ENCODE assay signal across 16 cellular contexts in the genomic region with DNA sequence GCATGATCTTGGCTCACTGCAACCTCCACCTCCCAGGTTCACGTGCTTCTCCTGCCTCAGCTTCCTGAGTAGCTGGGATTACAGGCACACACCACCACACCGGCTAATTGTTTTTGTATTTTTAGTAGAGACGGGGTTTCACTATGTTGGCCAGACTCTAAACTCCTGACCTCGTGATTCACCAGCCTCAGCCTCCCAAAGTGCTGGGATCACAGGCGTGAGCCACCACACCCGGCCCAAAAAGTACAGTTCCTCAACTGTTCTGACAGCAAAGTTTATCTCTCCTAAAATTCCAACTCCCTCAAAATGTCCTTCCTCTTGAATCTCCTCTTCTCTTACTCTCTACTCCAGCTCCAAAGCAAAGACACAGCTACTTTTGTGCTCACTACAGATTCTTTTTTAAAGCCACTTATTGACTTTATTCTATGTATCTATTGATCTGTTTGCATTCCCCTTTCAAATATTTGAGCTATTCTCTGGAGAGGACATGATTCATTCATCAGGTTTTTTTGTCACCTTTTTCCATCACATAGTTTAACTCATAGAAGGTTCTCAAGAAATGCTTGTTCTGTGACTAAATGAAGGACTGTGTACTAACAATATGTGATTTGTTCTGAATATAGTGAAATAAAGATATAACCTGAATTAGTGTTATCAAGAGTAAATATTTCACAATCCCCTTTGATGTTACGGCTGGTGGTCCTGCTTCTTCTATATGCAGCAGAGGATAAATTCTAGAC.
"Had no signal": no experiment of that assay in that cellular context is flagged by ENCODE, and none has a peak within 500 bp of the region (broad histone marks: within the 10 kb centered on the region; RNA-seq: fewer than 3 reads in every experiment).

No MANE protein-coding gene starts in this region.

- DNase-seq: effector memory CD4-positive, alpha-beta T cell; gastrocnemius medialis; heart right ventricle; hypothalamus; kidney glomerular epithelial cell; mucosa of descending colon; naive thymus-derived CD8-positive, alpha-beta T cell; posterior cingulate gyrus; sigmoid colon; stimulated activated naive CD4-positive, alpha-beta T cell treated with Interleukin-2 at 50 U/mL for 16 hours; thyroid gland; upper lobe of left lung; uterus had no signal

- H3K9me3 ChIP-seq: gastrocnemius medialis, heart right ventricle, mucosa of descending colon, right atrium auricular region, sigmoid colon, thyroid gland, upper lobe of left lung, uterus had no signal

- H3K4me3 Mint-ChIP-seq: naive thymus-derived CD8-positive, alpha-beta T cell; neural crest cell had no signal

- H3K36me3 ChIP-seq: uterus had no signal

- H3K4me1 ChIP-seq: heart right ventricle, right atrium auricular region, sigmoid colon, thyroid gland, upper lobe of left lung, uterus had no signal

- H3K4me1 Mint-ChIP-seq: naive thymus-derived CD8-positive, alpha-beta T cell; neural crest cell had no signal

- H3K27ac ChIP-seq: gastrocnemius medialis, heart right ventricle, right atrium auricular region, sigmoid colon, skin epidermis, thyroid gland, upper lobe of left lung, uterus had no signal

- H3K9me3 Mint-ChIP-seq: neural crest cell had no signal

- H3K27me3 Mint-ChIP-seq: naive thymus-derived CD8-positive, alpha-beta T cell had no signal

- H3K27me3 ChIP-seq: gastrocnemius medialis, heart right ventricle, right atrium auricular region, sigmoid colon, thyroid gland, upper lobe of left lung, uterus had no signal

- H3K27ac Mint-ChIP-seq: naive thymus-derived CD8-positive, alpha-beta T cell had no signal

- H3K4me3 ChIP-seq: gastrocnemius medialis, heart right ventricle, mucosa of descending colon, right atrium auricular region, sigmoid colon, skin epidermis, thyroid gland, upper lobe of left lung, uterus had no signal
